3 cellular contexts compared by ENCODE assay signal in genomic region chr10:51788270-51788669, GRCh38.
"Had no signal": no experiment of that assay in that cellular context is flagged by ENCODE, and none has a peak within 500 bp of the region (broad histone marks: within the 10 kb centered on the region; RNA-seq: fewer than 3 reads in every experiment).

No MANE protein-coding gene starts in this region.

- DNase-seq: GDM1, GF-D8 had no signal

- ATAC-seq: GM12878 had no signal

- H3K4me3 ChIP-seq: GM12878 had no signal
